ENCODE assay signal across 1 cellular context in the genomic region with DNA sequence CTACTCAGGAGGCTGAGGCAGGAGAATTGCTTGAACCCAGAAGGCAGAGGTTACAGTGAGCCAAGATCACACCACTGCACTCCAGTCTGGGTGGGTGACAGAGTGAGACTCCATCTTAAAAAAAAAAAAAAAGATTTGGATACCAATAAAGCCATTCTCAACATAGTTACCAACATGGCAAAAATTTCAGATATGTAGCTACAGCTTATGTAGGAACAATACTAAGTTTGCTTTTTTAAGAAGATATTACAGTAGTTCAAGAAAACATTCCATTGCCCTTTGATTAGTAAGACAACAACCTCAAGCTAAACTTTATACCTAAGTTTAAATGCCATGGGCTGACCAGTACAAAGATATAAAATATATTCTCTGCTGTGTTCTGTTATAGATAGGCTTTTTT.
TF ChIP-seq lines count a peak whose summit lies in the region.

No MANE protein-coding gene starts in this region.

TF ChIP-seq in GM23338, 12 proteins besides CTCF, POLR2A, EP300 and RAD21 (continued from another document):
- no peak for TF ChIP-seq EZH2phosphoT487 (IDR thresholded peaks at IDR 0.05; ENCODE audit: unreplicated experiment)
- TF ChIP-seq, protein P1, sequence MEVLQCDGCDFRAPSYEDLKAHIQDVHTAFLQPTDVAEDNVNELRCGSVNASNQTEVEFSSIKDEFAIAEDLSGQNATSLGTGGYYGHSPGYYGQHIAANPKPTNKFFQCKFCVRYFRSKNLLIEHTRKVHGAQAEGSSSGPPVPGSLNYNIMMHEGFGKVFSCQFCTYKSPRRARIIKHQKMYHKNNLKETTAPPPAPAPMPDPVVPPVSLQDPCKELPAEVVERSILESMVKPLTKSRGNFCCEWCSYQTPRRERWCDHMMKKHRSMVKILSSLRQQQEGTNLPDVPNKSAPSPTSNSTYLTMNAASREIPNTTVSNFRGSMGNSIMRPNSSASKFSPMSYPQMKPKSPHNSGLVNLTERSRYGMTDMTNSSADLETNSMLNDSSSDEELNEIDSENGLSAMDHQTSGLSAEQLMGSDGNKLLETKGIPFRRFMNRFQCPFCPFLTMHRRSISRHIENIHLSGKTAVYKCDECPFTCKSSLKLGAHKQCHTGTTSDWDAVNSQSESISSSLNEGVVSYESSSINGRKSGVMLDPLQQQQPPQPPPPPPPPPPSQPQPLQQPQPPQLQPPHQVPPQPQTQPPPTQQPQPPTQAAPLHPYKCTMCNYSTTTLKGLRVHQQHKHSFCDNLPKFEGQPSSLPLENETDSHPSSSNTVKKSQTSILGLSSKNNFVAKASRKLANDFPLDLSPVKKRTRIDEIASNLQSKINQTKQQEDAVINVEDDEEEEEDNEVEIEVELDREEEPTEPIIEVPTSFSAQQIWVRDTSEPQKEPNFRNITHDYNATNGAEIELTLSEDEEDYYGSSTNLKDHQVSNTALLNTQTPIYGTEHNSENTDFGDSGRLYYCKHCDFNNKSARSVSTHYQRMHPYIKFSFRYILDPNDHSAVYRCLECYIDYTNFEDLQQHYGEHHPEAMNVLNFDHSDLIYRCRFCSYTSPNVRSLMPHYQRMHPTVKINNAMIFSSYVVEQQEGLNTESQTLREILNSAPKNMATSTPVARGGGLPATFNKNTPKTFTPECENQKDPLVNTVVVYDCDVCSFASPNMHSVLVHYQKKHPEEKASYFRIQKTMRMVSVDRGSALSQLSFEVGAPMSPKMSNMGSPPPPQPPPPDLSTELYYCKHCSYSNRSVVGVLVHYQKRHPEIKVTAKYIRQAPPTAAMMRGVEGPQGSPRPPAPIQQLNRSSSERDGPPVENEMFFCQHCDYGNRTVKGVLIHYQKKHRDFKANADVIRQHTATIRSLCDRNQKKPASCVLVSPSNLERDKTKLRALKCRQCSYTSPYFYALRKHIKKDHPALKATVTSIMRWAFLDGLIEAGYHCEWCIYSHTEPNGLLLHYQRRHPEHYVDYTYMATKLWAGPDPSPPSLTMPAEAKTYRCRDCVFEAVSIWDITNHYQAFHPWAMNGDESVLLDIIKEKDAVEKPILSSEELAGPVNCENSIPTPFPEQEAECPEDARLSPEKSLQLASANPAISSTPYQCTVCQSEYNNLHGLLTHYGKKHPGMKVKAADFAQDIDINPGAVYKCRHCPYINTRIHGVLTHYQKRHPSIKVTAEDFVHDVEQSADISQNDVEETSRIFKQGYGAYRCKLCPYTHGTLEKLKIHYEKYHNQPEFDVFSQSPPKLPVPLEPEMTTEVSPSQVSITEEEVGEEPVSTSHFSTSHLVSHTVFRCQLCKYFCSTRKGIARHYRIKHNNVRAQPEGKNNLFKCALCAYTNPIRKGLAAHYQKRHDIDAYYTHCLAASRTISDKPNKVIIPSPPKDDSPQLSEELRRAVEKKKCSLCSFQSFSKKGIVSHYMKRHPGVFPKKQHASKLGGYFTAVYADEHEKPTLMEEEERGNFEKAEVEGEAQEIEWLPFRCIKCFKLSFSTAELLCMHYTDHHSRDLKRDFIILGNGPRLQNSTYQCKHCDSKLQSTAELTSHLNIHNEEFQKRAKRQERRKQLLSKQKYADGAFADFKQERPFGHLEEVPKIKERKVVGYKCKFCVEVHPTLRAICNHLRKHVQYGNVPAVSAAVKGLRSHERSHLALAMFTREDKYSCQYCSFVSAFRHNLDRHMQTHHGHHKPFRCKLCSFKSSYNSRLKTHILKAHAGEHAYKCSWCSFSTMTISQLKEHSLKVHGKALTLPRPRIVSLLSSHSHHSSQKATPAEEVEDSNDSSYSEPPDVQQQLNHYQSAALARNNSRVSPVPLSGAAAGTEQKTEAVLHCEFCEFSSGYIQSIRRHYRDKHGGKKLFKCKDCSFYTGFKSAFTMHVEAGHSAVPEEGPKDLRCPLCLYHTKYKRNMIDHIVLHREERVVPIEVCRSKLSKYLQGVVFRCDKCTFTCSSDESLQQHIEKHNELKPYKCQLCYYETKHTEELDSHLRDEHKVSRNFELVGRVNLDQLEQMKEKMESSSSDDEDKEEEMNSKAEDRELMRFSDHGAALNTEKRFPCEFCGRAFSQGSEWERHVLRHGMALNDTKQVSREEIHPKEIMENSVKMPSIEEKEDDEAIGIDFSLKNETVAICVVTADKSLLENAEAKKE (CRISPR knock-in tag; IDR thresholded peaks at IDR 0.05): no peak
- no peak for TF ChIP-seq JUNB (IDR thresholded peaks at IDR 0.05; ENCODE audit: unreplicated experiment)
